23 cellular contexts compared by ENCODE assay signal in the genomic region with DNA sequence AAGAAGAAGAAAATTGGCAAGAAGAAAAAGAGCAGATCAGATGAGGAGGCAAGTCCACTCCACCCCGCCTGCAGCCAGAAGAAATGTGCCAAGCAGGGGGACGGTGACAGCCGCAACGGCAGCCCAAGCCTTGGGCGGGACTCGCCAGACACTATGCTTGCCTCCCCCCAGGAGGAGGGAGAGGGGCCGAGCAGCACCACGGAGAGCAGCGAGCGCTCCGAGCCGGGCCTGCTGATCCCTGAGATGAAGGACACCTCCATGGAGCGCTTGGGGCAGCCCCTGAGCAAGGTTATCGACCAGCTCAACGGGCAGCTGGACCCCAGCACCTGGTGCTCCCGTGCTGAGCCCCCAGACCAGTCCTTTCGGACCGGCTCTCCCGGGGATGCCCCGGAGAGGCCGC. TPM values are rescaled to one million over a fixed set of nuclear protein-coding genes. Genes with fewer than 3 reads are reported as not detected.
"Had no signal": no experiment of that assay in that cellular context is flagged by ENCODE, and none has a peak within 500 bp of the region (broad histone marks: within the 10 kb centered on the region; RNA-seq: fewer than 3 reads in every experiment).

No MANE protein-coding gene starts in this region.

- H3K4me3 Mint-ChIP-seq: activated CD8-positive, alpha-beta T cell treated with anti-CD3 and anti-CD28 coated beads for 36 hours; naive thymus-derived CD8-positive, alpha-beta T cell; T-helper 1 cell treated with Interleukin-12 subunit alpha and Interleukin-12 subunit beta and Interleukin-4 antibody, amounts not matched to agents 30 μg/mL and 1 μg/mL, for 36 hours had no signal

- H3K9me3 Mint-ChIP-seq: activated CD8-positive, alpha-beta T cell treated with anti-CD3 and anti-CD28 coated beads for 36 hours; activated naive CD4-positive, alpha-beta T cell treated with anti-CD3 and anti-CD28 coated beads, Interleukin-2, amount 50 U/mL, for 72 hours; naive thymus-derived CD8-positive, alpha-beta T cell; T-helper 1 cell treated with Interleukin-12 subunit alpha and Interleukin-12 subunit beta and Interleukin-4 antibody, amounts not matched to agents 30 μg/mL and 1 μg/mL, for 36 hours had no signal

- ATAC-seq: activated CD8-positive, alpha-beta T cell treated with anti-CD3 and anti-CD28 coated beads for 36 hours; activated naive CD4-positive, alpha-beta T cell treated with anti-CD3 and anti-CD28 coated beads, Interleukin-2, amount 50 U/mL, for 72 hours; left lung; naive thymus-derived CD8-positive, alpha-beta T cell; sciatic nerve; upper lobe of right lung had no signal

- H3K4me3 ChIP-seq: heart right ventricle, left lung, spleen, stomach, testis, upper lobe of right lung had no signal

- H3K4me1 ChIP-seq: left lung, upper lobe of right lung had no signal

- H3K9me3 ChIP-seq: heart right ventricle, left lung, spleen, stomach, testis, upper lobe of right lung had no signal

- H3K27me3 Mint-ChIP-seq: activated CD8-positive, alpha-beta T cell treated with anti-CD3 and anti-CD28 coated beads for 36 hours; naive thymus-derived CD8-positive, alpha-beta T cell; progenitor cell of endocrine pancreas had no signal

- DNase-seq: activated CD4-positive, alpha-beta T cell treated with anti-CD3 and anti-CD28 coated beads for 4 hours; activated CD8-positive, alpha-beta T cell treated with anti-CD3 and anti-CD28 coated beads for 36 hours; activated effector memory CD4-positive, alpha-beta T cell treated with anti-CD3 and anti-CD28 coated beads, Interleukin-2, amount 50 U/mL, for 16 hours; activated T-cell treated with anti-CD3 and anti-CD28 coated beads, Interleukin-2, amount 50 U/mL, for 48 hours; anterior cingulate cortex; brain microvascular endothelial cell; cerebellar nuclear complex; effector CD8-positive, alpha-beta T cell; foreskin melanocyte; heart right ventricle; left lung; mesenchymal stem cell; naive thymus-derived CD8-positive, alpha-beta T cell; nucleus accumbens; spleen; stomach; testis; upper lobe of right lung had no signal

- H3K36me3 Mint-ChIP-seq: activated naive CD4-positive, alpha-beta T cell treated with anti-CD3 and anti-CD28 coated beads, Interleukin-2, amount 50 U/mL, for 72 hours had no signal

- H3K27ac Mint-ChIP-seq: activated CD8-positive, alpha-beta T cell treated with anti-CD3 and anti-CD28 coated beads for 36 hours; progenitor cell of endocrine pancreas; T-helper 1 cell treated with Interleukin-12 subunit alpha and Interleukin-12 subunit beta and Interleukin-4 antibody, amounts not matched to agents 30 μg/mL and 1 μg/mL, for 36 hours had no signal

- H3K27ac ChIP-seq: brain microvascular endothelial cell, left lung, spleen, stomach, testis, upper lobe of right lung had no signal

- H3K27me3 ChIP-seq: brain microvascular endothelial cell, heart right ventricle, left lung, spleen, stomach, testis, upper lobe of right lung had no signal

RNA-seq across cellular contexts. Expression of a gene that starts 15.3 kb away (rescaled TPM):
- total RNA-seq: activated CD8-positive, alpha-beta T cell treated with anti-CD3 and anti-CD28 coated beads for 36 hours; activated naive CD4-positive, alpha-beta T cell treated with anti-CD3 and anti-CD28 coated beads, Interleukin-2, amount 50 U/mL, for 72 hours; fibroblast of lung; heart right ventricle; left lung; naive thymus-derived CD8-positive, alpha-beta T cell; sciatic nerve; spleen; testis; upper lobe of right lung had no signal

RNA-seq across cellular contexts. Expression of a gene that starts 31.6 kb away (rescaled TPM):
- total RNA-seq: activated CD8-positive, alpha-beta T cell treated with anti-CD3 and anti-CD28 coated beads for 36 hours; naive thymus-derived CD8-positive, alpha-beta T cell had no signal
